In genomic region chr6:144149558-144149893, GRCh38 we compare ENCODE assay signal across 2 cellular contexts.
TF ChIP-seq lines count a peak whose summit lies in the region.

No MANE protein-coding gene starts in this region.

TF ChIP-seq in HEK293, 187 proteins besides CTCF, POLR2A, EP300 and RAD21 (continued from another document):
- TF ChIP-seq, protein P1, sequence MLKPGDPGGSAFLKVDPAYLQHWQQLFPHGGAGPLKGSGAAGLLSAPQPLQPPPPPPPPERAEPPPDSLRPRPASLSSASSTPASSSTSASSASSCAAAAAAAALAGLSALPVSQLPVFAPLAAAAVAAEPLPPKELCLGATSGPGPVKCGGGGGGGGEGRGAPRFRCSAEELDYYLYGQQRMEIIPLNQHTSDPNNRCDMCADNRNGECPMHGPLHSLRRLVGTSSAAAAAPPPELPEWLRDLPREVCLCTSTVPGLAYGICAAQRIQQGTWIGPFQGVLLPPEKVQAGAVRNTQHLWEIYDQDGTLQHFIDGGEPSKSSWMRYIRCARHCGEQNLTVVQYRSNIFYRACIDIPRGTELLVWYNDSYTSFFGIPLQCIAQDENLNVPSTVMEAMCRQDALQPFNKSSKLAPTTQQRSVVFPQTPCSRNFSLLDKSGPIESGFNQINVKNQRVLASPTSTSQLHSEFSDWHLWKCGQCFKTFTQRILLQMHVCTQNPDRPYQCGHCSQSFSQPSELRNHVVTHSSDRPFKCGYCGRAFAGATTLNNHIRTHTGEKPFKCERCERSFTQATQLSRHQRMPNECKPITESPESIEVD (tag by site-specific recombination; IDR thresholded peaks at IDR 0.05): no peak
- TF ChIP-seq ZNF473 (tag by site-specific recombination; IDR thresholded peaks at IDR 0.05) (no peak), ZNF521 (tag by site-specific recombination; IDR thresholded peaks at IDR 0.05) (no peak)

TF ChIP-seq in WTC11, 78 proteins besides CTCF, POLR2A, EP300 and RAD21 (continued from another document):
- no peak for TF ChIP-seq SMAD3 (CRISPR knock-in tag; IDR thresholded peaks at IDR 0.05; ENCODE audit: borderline replicate concordance)
- TF ChIP-seq, protein P2, sequence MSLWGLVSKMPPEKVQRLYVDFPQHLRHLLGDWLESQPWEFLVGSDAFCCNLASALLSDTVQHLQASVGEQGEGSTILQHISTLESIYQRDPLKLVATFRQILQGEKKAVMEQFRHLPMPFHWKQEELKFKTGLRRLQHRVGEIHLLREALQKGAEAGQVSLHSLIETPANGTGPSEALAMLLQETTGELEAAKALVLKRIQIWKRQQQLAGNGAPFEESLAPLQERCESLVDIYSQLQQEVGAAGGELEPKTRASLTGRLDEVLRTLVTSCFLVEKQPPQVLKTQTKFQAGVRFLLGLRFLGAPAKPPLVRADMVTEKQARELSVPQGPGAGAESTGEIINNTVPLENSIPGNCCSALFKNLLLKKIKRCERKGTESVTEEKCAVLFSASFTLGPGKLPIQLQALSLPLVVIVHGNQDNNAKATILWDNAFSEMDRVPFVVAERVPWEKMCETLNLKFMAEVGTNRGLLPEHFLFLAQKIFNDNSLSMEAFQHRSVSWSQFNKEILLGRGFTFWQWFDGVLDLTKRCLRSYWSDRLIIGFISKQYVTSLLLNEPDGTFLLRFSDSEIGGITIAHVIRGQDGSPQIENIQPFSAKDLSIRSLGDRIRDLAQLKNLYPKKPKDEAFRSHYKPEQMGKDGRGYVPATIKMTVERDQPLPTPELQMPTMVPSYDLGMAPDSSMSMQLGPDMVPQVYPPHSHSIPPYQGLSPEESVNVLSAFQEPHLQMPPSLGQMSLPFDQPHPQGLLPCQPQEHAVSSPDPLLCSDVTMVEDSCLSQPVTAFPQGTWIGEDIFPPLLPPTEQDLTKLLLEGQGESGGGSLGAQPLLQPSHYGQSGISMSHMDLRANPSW (CRISPR knock-in tag; conservative IDR thresholded peaks at IDR 0.05; ENCODE audit: low read depth): no peak
- no peak for TF ChIP-seq MYBL2 (CRISPR knock-in tag; IDR thresholded peaks at IDR 0.05)
- TF ChIP-seq ATF6 (CRISPR knock-in tag; IDR thresholded peaks at IDR 0.05): no peak
- TF ChIP-seq CBFB (CRISPR knock-in tag; IDR thresholded peaks at IDR 0.05; ENCODE audit: low read depth): no peak
- no peak for TF ChIP-seq NR2C2 (CRISPR knock-in tag; IDR thresholded peaks at IDR 0.05)
- no peak for TF ChIP-seq RELA (CRISPR knock-in tag; IDR thresholded peaks at IDR 0.05; ENCODE audit: borderline replicate concordance)
- no peak for TF ChIP-seq FOXJ3 (CRISPR knock-in tag; IDR thresholded peaks at IDR 0.05; ENCODE audit: borderline replicate concordance)
- TF ChIP-seq SOX15 (CRISPR knock-in tag; IDR thresholded peaks at IDR 0.05): no peak
TF ChIP-seq in WTC11: peak in this region for 0.
